In the genomic region with DNA sequence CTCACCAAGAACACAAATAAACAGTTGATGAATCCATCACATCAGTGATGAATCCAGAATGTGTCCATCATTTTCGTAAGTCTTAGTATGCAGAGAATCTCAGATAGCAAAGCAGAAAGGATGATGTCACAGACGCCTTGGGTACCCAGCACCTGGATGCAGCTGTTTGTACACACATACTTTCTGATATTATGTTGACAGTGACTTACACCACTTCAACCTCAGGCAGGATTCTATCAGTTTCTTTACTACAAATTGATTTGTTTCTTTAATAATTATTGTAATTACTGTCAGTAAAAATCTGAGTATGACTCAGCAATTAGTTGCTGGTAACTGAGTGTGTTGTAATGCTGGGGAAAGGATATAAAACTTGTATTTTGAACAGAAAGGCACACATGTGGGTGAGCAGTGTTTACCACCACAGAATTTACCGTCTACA, we compare ENCODE assay signal across 1 cellular context.
A peak's percentile ranks its signal among the peaks of the same experiment; 100 is the strongest.
TF ChIP-seq lines count a peak whose summit lies in the region.

No MANE protein-coding gene starts in this region.

TF ChIP-seq in K562, 482 proteins besides CTCF, POLR2A, EP300 and RAD21 (continued from another document):
- TF ChIP-seq C11orf30 (IDR thresholded peaks at IDR 0.05; ENCODE audit: low read depth) (peak; percentile 76), MAFF (IDR thresholded peaks at IDR 0.05; ENCODE audit: low read length) (peak; percentile 86), ATF1 (CRISPR knock-in tag; IDR thresholded peaks at IDR 0.05) (no peak), ATF1 (tag; IDR thresholded peaks at IDR 0.05) (no peak), NFE2L1 (tag; IDR thresholded peaks at IDR 0.05; ENCODE audit: borderline replicate concordance, low read depth) (peak; percentile 76; the same call in 1 of the 2 replicates), STAG1 (CRISPR knock-in tag; IDR thresholded peaks at IDR 0.05; ENCODE audit: borderline replicate concordance) (no peak), ZNF778 (CRISPR knock-in tag; IDR thresholded peaks at IDR 0.05) (no peak), BACH1 (tag; IDR thresholded peaks at IDR 0.05) (peak; percentile 57; the same call in 1 of the 2 replicates), TCFL5 (CRISPR knock-in tag; conservative IDR thresholded peaks at IDR 0.05) (no peak), FUS (optimal IDR thresholded peaks at IDR 0.05; ENCODE audit: low read depth, low read length) (no peak), MAFK (IDR thresholded peaks at IDR 0.05; ENCODE audit: low read length) (peak; percentile 76; the same call in 1 of the 2 replicates), KLF6 (CRISPR knock-in tag; IDR thresholded peaks at IDR 0.05; ENCODE audit: borderline replicate concordance) (no peak), SNRNP70 (optimal IDR thresholded peaks at IDR 0.05; ENCODE audit: low read depth, low read length) (no peak), NFE2 (IDR thresholded peaks at IDR 0.05; ENCODE audit: low read depth) (peak; percentile 73), ZKSCAN1 (IDR thresholded peaks at IDR 0.05; ENCODE audit: low read depth, low read length) (no peak), DNMT1 (IDR thresholded peaks at IDR 0.05) (no peak), SMARCC2 (IDR thresholded peaks at IDR 0.05; ENCODE audit: low read depth) (no peak), CAMTA2 (CRISPR knock-in tag; conservative IDR thresholded peaks at IDR 0.05) (no peak), MAFG (tag; conservative IDR thresholded peaks at IDR 0.05) (peak; percentile 90), POLR2B (IDR thresholded peaks at IDR 0.05; ENCODE audit: low read depth, partially characterized antibody) (no peak), NR2F6 (CRISPR knock-in tag; IDR thresholded peaks at IDR 0.05) (no peak), ZNF316 (IDR thresholded peaks at IDR 0.05) (peak; percentile 83), KDM2B (CRISPR knock-in tag; IDR thresholded peaks at IDR 0.05) (no peak), PHB2 (IDR thresholded peaks at IDR 0.05; ENCODE audit: low read depth) (no peak), KAT8 (IDR thresholded peaks at IDR 0.05; ENCODE audit: low read depth) (no peak), TSC22D4 (tag; IDR thresholded peaks at IDR 0.05) (no peak)
- TF ChIP-seq, protein P1, sequence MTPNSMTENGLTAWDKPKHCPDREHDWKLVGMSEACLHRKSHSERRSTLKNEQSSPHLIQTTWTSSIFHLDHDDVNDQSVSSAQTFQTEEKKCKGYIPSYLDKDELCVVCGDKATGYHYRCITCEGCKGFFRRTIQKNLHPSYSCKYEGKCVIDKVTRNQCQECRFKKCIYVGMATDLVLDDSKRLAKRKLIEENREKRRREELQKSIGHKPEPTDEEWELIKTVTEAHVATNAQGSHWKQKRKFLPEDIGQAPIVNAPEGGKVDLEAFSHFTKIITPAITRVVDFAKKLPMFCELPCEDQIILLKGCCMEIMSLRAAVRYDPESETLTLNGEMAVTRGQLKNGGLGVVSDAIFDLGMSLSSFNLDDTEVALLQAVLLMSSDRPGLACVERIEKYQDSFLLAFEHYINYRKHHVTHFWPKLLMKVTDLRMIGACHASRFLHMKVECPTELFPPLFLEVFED (CRISPR knock-in tag; conservative IDR thresholded peaks at IDR 0.05), result no peak
- TF ChIP-seq, protein P2, sequence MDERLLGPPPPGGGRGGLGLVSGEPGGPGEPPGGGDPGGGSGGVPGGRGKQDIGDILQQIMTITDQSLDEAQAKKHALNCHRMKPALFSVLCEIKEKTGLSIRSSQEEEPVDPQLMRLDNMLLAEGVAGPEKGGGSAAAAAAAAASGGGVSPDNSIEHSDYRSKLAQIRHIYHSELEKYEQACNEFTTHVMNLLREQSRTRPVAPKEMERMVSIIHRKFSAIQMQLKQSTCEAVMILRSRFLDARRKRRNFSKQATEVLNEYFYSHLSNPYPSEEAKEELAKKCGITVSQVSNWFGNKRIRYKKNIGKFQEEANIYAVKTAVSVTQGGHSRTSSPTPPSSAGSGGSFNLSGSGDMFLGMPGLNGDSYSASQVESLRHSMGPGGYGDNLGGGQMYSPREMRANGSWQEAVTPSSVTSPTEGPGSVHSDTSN (CRISPR knock-in tag; IDR thresholded peaks at IDR 0.05; ENCODE audit: low read depth), result no peak
- TF ChIP-seq, protein P2 (tag; conservative IDR thresholded peaks at IDR 0.05; ENCODE audit: low read depth), result no peak
- TF ChIP-seq, protein P3, sequence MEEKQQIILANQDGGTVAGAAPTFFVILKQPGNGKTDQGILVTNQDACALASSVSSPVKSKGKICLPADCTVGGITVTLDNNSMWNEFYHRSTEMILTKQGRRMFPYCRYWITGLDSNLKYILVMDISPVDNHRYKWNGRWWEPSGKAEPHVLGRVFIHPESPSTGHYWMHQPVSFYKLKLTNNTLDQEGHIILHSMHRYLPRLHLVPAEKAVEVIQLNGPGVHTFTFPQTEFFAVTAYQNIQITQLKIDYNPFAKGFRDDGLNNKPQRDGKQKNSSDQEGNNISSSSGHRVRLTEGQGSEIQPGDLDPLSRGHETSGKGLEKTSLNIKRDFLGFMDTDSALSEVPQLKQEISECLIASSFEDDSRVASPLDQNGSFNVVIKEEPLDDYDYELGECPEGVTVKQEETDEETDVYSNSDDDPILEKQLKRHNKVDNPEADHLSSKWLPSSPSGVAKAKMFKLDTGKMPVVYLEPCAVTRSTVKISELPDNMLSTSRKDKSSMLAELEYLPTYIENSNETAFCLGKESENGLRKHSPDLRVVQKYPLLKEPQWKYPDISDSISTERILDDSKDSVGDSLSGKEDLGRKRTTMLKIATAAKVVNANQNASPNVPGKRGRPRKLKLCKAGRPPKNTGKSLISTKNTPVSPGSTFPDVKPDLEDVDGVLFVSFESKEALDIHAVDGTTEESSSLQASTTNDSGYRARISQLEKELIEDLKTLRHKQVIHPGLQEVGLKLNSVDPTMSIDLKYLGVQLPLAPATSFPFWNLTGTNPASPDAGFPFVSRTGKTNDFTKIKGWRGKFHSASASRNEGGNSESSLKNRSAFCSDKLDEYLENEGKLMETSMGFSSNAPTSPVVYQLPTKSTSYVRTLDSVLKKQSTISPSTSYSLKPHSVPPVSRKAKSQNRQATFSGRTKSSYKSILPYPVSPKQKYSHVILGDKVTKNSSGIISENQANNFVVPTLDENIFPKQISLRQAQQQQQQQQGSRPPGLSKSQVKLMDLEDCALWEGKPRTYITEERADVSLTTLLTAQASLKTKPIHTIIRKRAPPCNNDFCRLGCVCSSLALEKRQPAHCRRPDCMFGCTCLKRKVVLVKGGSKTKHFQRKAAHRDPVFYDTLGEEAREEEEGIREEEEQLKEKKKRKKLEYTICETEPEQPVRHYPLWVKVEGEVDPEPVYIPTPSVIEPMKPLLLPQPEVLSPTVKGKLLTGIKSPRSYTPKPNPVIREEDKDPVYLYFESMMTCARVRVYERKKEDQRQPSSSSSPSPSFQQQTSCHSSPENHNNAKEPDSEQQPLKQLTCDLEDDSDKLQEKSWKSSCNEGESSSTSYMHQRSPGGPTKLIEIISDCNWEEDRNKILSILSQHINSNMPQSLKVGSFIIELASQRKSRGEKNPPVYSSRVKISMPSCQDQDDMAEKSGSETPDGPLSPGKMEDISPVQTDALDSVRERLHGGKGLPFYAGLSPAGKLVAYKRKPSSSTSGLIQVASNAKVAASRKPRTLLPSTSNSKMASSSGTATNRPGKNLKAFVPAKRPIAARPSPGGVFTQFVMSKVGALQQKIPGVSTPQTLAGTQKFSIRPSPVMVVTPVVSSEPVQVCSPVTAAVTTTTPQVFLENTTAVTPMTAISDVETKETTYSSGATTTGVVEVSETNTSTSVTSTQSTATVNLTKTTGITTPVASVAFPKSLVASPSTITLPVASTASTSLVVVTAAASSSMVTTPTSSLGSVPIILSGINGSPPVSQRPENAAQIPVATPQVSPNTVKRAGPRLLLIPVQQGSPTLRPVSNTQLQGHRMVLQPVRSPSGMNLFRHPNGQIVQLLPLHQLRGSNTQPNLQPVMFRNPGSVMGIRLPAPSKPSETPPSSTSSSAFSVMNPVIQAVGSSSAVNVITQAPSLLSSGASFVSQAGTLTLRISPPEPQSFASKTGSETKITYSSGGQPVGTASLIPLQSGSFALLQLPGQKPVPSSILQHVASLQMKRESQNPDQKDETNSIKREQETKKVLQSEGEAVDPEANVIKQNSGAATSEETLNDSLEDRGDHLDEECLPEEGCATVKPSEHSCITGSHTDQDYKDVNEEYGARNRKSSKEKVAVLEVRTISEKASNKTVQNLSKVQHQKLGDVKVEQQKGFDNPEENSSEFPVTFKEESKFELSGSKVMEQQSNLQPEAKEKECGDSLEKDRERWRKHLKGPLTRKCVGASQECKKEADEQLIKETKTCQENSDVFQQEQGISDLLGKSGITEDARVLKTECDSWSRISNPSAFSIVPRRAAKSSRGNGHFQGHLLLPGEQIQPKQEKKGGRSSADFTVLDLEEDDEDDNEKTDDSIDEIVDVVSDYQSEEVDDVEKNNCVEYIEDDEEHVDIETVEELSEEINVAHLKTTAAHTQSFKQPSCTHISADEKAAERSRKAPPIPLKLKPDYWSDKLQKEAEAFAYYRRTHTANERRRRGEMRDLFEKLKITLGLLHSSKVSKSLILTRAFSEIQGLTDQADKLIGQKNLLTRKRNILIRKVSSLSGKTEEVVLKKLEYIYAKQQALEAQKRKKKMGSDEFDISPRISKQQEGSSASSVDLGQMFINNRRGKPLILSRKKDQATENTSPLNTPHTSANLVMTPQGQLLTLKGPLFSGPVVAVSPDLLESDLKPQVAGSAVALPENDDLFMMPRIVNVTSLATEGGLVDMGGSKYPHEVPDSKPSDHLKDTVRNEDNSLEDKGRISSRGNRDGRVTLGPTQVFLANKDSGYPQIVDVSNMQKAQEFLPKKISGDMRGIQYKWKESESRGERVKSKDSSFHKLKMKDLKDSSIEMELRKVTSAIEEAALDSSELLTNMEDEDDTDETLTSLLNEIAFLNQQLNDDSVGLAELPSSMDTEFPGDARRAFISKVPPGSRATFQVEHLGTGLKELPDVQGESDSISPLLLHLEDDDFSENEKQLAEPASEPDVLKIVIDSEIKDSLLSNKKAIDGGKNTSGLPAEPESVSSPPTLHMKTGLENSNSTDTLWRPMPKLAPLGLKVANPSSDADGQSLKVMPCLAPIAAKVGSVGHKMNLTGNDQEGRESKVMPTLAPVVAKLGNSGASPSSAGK (IDR thresholded peaks at IDR 0.05), result no peak
- TF ChIP-seq, protein P4, sequence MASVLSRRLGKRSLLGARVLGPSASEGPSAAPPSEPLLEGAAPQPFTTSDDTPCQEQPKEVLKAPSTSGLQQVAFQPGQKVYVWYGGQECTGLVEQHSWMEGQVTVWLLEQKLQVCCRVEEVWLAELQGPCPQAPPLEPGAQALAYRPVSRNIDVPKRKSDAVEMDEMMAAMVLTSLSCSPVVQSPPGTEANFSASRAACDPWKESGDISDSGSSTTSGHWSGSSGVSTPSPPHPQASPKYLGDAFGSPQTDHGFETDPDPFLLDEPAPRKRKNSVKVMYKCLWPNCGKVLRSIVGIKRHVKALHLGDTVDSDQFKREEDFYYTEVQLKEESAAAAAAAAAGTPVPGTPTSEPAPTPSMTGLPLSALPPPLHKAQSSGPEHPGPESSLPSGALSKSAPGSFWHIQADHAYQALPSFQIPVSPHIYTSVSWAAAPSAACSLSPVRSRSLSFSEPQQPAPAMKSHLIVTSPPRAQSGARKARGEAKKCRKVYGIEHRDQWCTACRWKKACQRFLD (CRISPR knock-in tag; IDR thresholded peaks at IDR 0.05), result no peak
- TF ChIP-seq, protein P5, sequence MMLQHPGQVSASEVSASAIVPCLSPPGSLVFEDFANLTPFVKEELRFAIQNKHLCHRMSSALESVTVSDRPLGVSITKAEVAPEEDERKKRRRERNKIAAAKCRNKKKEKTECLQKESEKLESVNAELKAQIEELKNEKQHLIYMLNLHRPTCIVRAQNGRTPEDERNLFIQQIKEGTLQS (IDR thresholded peaks at IDR 0.05), result peak; percentile 47
- TF ChIP-seq, protein P5 (CRISPR knock-in tag; conservative IDR thresholded peaks at IDR 0.05), result no peak
- TF ChIP-seq, protein P6, sequence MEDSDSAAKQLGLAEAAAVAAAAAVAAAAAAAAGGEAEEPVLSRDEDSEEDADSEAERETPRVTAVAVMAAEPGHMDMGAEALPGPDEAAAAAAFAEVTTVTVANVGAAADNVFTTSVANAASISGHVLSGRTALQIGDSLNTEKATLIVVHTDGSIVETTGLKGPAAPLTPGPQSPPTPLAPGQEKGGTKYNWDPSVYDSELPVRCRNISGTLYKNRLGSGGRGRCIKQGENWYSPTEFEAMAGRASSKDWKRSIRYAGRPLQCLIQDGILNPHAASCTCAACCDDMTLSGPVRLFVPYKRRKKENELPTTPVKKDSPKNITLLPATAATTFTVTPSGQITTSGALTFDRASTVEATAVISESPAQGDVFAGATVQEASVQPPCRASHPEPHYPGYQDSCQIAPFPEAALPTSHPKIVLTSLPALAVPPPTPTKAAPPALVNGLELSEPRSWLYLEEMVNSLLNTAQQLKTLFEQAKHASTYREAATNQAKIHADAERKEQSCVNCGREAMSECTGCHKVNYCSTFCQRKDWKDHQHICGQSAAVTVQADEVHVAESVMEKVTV (CRISPR knock-in tag; IDR thresholded peaks at IDR 0.05), result no peak
